23 cellular contexts compared by ENCODE assay signal in the genomic region with DNA sequence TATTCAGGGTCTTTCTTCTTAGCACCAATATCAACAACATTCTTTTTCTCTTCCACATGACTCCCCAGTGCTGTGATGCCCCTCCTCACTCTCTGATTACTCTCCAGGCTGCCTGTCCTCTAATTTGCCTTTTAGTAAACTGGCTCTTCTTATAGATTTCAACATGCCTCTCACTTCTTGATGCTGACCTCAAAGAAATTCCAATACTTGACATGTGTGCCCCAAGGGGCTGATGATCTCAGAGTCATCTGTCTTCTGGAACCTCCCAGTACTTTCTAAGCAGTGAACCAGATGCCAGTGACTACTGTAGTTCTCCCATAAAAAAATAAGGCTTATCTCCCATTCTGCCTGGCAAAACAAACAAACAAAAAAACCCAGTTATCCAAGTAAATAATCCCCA.
"Had no signal": no experiment of that assay in that cellular context is flagged by ENCODE, and none has a peak within 500 bp of the region (broad histone marks: within the 10 kb centered on the region; RNA-seq: fewer than 3 reads in every experiment).

No MANE protein-coding gene starts in this region.

- H3K27me3 Mint-ChIP-seq: activated naive CD4-positive, alpha-beta T cell treated with anti-CD3 and anti-CD28 coated beads, Interleukin-2, amount 10 ng/mL, durations not matched to agents 7 days and 5 days; brain had no signal

- H3K4me3 Mint-ChIP-seq: activated naive CD4-positive, alpha-beta T cell treated with anti-CD3 and anti-CD28 coated beads, Interleukin-2, amount 10 ng/mL, durations not matched to agents 7 days and 5 days; activated naive CD8-positive, alpha-beta T cell treated with anti-CD3 and anti-CD28 coated beads, Interleukin-2, amount 10 ng/mL, durations not matched to agents 7 days and 5 days; brain; naive B cell; nephron progenitor cell had no signal

- H3K36me3 Mint-ChIP-seq: activated naive CD4-positive, alpha-beta T cell treated with anti-CD3 and anti-CD28 coated beads, Interleukin-2, amount 10 ng/mL, durations not matched to agents 7 days and 5 days; activated naive CD8-positive, alpha-beta T cell treated with anti-CD3 and anti-CD28 coated beads, Interleukin-2, amount 10 ng/mL, durations not matched to agents 7 days and 5 days; brain; naive B cell had no signal

- H3K4me1 Mint-ChIP-seq: activated naive CD4-positive, alpha-beta T cell treated with anti-CD3 and anti-CD28 coated beads, Interleukin-2, amount 10 ng/mL, durations not matched to agents 7 days and 5 days had no signal

- H3K27ac Mint-ChIP-seq: activated naive CD4-positive, alpha-beta T cell treated with anti-CD3 and anti-CD28 coated beads, Interleukin-2, amount 10 ng/mL, durations not matched to agents 7 days and 5 days; activated naive CD8-positive, alpha-beta T cell treated with anti-CD3 and anti-CD28 coated beads, Interleukin-2, amount 10 ng/mL, durations not matched to agents 7 days and 5 days; brain; naive B cell; nephron progenitor cell had no signal

- H3K9me3 ChIP-seq: ascending aorta, gastrocnemius medialis, left ventricle myocardium inferior, neutrophil, right lobe of liver, tibial nerve had no signal

- DNase-seq: activated CD4-positive, alpha-beta T cell treated with anti-CD3 and anti-CD28 coated beads for 4 hours; activated CD4-positive, alpha-beta T cell treated with anti-CD3 and anti-CD28 coated beads, Interleukin-2, amount 50 U/mL, for 48 hours; activated CD8-positive, alpha-beta memory T cell treated with anti-CD3 and anti-CD28 coated beads for 24 hours; activated gamma-delta T cell; activated naive CD4-positive, alpha-beta T cell treated with anti-CD3 and anti-CD28 coated beads, Interleukin-2, amount 10 ng/mL, durations not matched to agents 7 days and 5 days; activated naive CD8-positive, alpha-beta T cell treated with anti-CD3 and anti-CD28 coated beads, Interleukin-2, amount 10 ng/mL, durations not matched to agents 7 days and 5 days; caudate nucleus; gastrocnemius medialis; glutamatergic neuron; left ventricle myocardium inferior; naive B cell; nephron progenitor cell; right lobe of liver; stimulated activated CD4-positive, alpha-beta T cell treated with anti-CD3 and anti-CD28 coated beads, Interleukin-15, amount 100 ng/mL, for 24 hours; stimulated activated CD4-positive, alpha-beta T cell treated with anti-CD3 and anti-CD28 coated beads, Interleukin-2, amount 100 ng/mL, for 24 hours; stimulated activated naive CD4-positive, alpha-beta T cell treated with Interleukin-2 at 50 U/mL for 16 hours had no signal

- H3K9me3 Mint-ChIP-seq: activated naive CD4-positive, alpha-beta T cell treated with anti-CD3 and anti-CD28 coated beads, Interleukin-2, amount 10 ng/mL, durations not matched to agents 7 days and 5 days; activated naive CD8-positive, alpha-beta T cell treated with anti-CD3 and anti-CD28 coated beads, Interleukin-2, amount 10 ng/mL, durations not matched to agents 7 days and 5 days; brain; naive B cell; nephron progenitor cell had no signal

- H3K4me1 ChIP-seq: ascending aorta, gastrocnemius medialis, left ventricle myocardium inferior, right lobe of liver, tibial nerve had no signal

- H3K27ac ChIP-seq: ascending aorta, gastrocnemius medialis, left ventricle myocardium inferior, neutrophil, right lobe of liver, tibial nerve, VCaP had no signal

- H3K36me3 ChIP-seq: ascending aorta, gastrocnemius medialis, left ventricle myocardium inferior, neutrophil, right lobe of liver, tibial nerve had no signal

- H3K4me3 ChIP-seq: ascending aorta, gastrocnemius medialis, left ventricle myocardium inferior, lung, right lobe of liver, tibial nerve had no signal

- ATAC-seq: esophagus mucosa, gastrocnemius medialis, right lobe of liver had no signal

- H3K27me3 ChIP-seq: ascending aorta, gastrocnemius medialis, neutrophil, right lobe of liver, tibial nerve had no signal
